ENCODE assay signal across 34 cellular contexts in genomic region chr18:57973889-57974288, GRCh38.
"Had no signal": no experiment of that assay in that cellular context is flagged by ENCODE, and none has a peak within 500 bp of the region (broad histone marks: within the 10 kb centered on the region; RNA-seq: fewer than 3 reads in every experiment).

No MANE protein-coding gene starts in this region.

- H3K4me3 ChIP-seq: adrenal gland, body of pancreas, breast epithelium had no signal

- H3K4me1 ChIP-seq: adrenal gland, breast epithelium had no signal

- H3K36me3 ChIP-seq: adrenal gland, brain microvascular endothelial cell, breast epithelium had no signal

- ATAC-seq: activated CD8-positive, alpha-beta T cell treated with anti-CD3 and anti-CD28 coated beads for 36 hours; activated naive CD4-positive, alpha-beta T cell treated with anti-CD3 and anti-CD28 coated beads, Interleukin-2, amount 50 U/mL, for 72 hours; activated T-cell treated with anti-CD3 and anti-CD28 coated beads, Interleukin-2, amount 50 U/mL, for 4 hours; activated T-cell treated with anti-CD3 and anti-CD28 coated beads, Interleukin-2, amount 50 U/mL, for 72 hours; activated T-helper 17 cell treated with anti-CD3 and anti-CD28 coated beads, Interleukin-2, amount 50 U/mL, for 72 hours; body of pancreas; T-helper 17 cell had no signal

- H3K27ac ChIP-seq: adrenal gland, body of pancreas, brain microvascular endothelial cell, breast epithelium, VCaP had no signal

- FAIRE-seq: astrocyte, TTC549 had no signal

- H3K27ac Mint-ChIP-seq: activated B cell treated with CpG ODN at 0.5 μM for 24 hours; activated CD4-positive, alpha-beta memory T cell treated with anti-CD3 and anti-CD28 coated beads for 36 hours; activated CD4-positive, alpha-beta T cell treated with anti-CD3 and anti-CD28 coated beads, Interleukin-2, amount 10 ng/mL, durations not matched to agents 24 days and 14 days; activated CD8-positive, alpha-beta T cell treated with anti-CD3 and anti-CD28 coated beads for 36 hours; activated naive CD4-positive, alpha-beta T cell treated with anti-CD3 and anti-CD28 coated beads for 36 hours; activated naive CD4-positive, alpha-beta T cell treated with anti-CD3 and anti-CD28 coated beads, Interleukin-2, amount 50 U/mL, for 72 hours; activated naive CD8-positive, alpha-beta T cell treated with anti-CD3 and anti-CD28 coated beads for 36 hours; activated T-cell treated with anti-CD3 and anti-CD28 coated beads, Interleukin-2, amount 50 U/mL, for 72 hours; activated T-helper 1 cell treated with anti-CD3 and anti-CD28 coated beads, Interleukin-12 subunit alpha, Interleukin-12 subunit beta, Interleukin-2, Interleukin-4 antibody, amounts not matched to agents 30 ng/mL and 10 ng/mL and 1 ng/mL, durations not matched to agents 14 hours and 24 hours and 36 hours; activated T-helper 17 cell treated with anti-CD3 and anti-CD28 coated beads, Interleukin-2, amount 50 U/mL, for 72 hours; T-helper 17 cell had no signal

- H3K36me3 Mint-ChIP-seq: activated CD4-positive, alpha-beta memory T cell treated with anti-CD3 and anti-CD28 coated beads for 36 hours; activated naive CD4-positive, alpha-beta T cell treated with anti-CD3 and anti-CD28 coated beads, Interleukin-2, amount 50 U/mL, for 72 hours; activated naive CD8-positive, alpha-beta T cell treated with anti-CD3 and anti-CD28 coated beads for 36 hours had no signal

- H3K9me3 Mint-ChIP-seq: activated B cell treated with CpG ODN at 0.5 μM for 24 hours; activated CD4-positive, alpha-beta memory T cell treated with anti-CD3 and anti-CD28 coated beads for 36 hours; activated CD4-positive, alpha-beta T cell treated with anti-CD3 and anti-CD28 coated beads, Interleukin-2, amount 10 ng/mL, durations not matched to agents 24 days and 14 days; activated CD8-positive, alpha-beta T cell treated with anti-CD3 and anti-CD28 coated beads for 36 hours; activated naive CD4-positive, alpha-beta T cell treated with anti-CD3 and anti-CD28 coated beads for 36 hours; activated naive CD4-positive, alpha-beta T cell treated with anti-CD3 and anti-CD28 coated beads, Interleukin-2, amount 50 U/mL, for 72 hours; activated naive CD8-positive, alpha-beta T cell treated with anti-CD3 and anti-CD28 coated beads for 36 hours; activated T-cell treated with anti-CD3 and anti-CD28 coated beads, Interleukin-2, amount 50 U/mL, for 4 hours; activated T-cell treated with anti-CD3 and anti-CD28 coated beads, Interleukin-2, amount 50 U/mL, for 72 hours; activated T-helper 1 cell treated with anti-CD3 and anti-CD28 coated beads, Interleukin-12 subunit alpha, Interleukin-12 subunit beta, Interleukin-2, Interleukin-4 antibody, amounts not matched to agents 30 ng/mL and 10 ng/mL and 1 ng/mL, durations not matched to agents 14 hours and 24 hours and 36 hours; activated T-helper 17 cell treated with anti-CD3 and anti-CD28 coated beads, Interleukin-2, amount 50 U/mL, for 72 hours had no signal

- DNase-seq: activated B cell treated with CpG ODN at 0.5 μM for 24 hours; activated CD4-positive, alpha-beta memory T cell treated with anti-CD3 and anti-CD28 coated beads for 36 hours; activated CD4-positive, alpha-beta T cell treated with anti-CD3 and anti-CD28 coated beads for 4 hours; activated CD4-positive, alpha-beta T cell treated with anti-CD3 and anti-CD28 coated beads, Interleukin-2, amount 10 ng/mL, durations not matched to agents 24 days and 14 days; activated CD4-positive, alpha-beta T cell treated with anti-CD3 and anti-CD28 coated beads, Interleukin-2, amount 50 U/mL, for 1 hour; activated CD4-positive, alpha-beta T cell treated with anti-CD3 and anti-CD28 coated beads, Interleukin-2, amount 50 U/mL, for 4 hours; activated CD4-positive, CD25-positive, alpha-beta regulatory T cell treated with anti-CD3 and anti-CD28 coated beads, Interleukin-2, amount 50 U/mL, for 72 hours; activated CD8-positive, alpha-beta memory T cell treated with anti-CD3 and anti-CD28 coated beads, Interleukin-2, amount 50 U/mL, for 4 hours; activated CD8-positive, alpha-beta T cell treated with anti-CD3 and anti-CD28 coated beads for 36 hours; activated effector memory CD4-positive, alpha-beta T cell treated with anti-CD3 and anti-CD28 coated beads, Interleukin-2, amount 50 U/mL, for 16 hours; activated gamma-delta T cell treated with Interleukin-2 at 50 U/mL for 16 hours; activated naive CD4-positive, alpha-beta T cell; activated naive CD4-positive, alpha-beta T cell treated with anti-CD3 and anti-CD28 coated beads for 36 hours; activated naive CD4-positive, alpha-beta T cell treated with anti-CD3 and anti-CD28 coated beads, Interleukin-2, amount 50 U/mL, for 16 hours; activated naive CD8-positive, alpha-beta T cell treated with anti-CD3 and anti-CD28 coated beads for 36 hours; activated T-cell treated with anti-CD3 and anti-CD28 coated beads for 4 hours; activated T-cell treated with anti-CD3 and anti-CD28 coated beads, Interleukin-2, amount 50 U/mL, for 1 hour; activated T-cell treated with anti-CD3 and anti-CD28 coated beads, Interleukin-2, amount 50 U/mL, for 4 hours; activated T-cell treated with anti-CD3 and anti-CD28 coated beads, Interleukin-2, amount 50 U/mL, for 72 hours; adrenal gland; amniotic stem cell; aorta; body of pancreas; brain microvascular endothelial cell; central memory CD4-positive, alpha-beta T cell; T-helper 17 cell; T1000 had no signal

- H3K4me1 Mint-ChIP-seq: T-helper 17 cell had no signal

- H3K27me3 ChIP-seq: adrenal gland, body of pancreas, brain microvascular endothelial cell, breast epithelium had no signal

- H3K9me3 ChIP-seq: adrenal gland, body of pancreas, breast epithelium had no signal

- H3K27me3 Mint-ChIP-seq: activated B cell treated with CpG ODN at 0.5 μM for 24 hours had no signal

- H3K4me3 Mint-ChIP-seq: activated B cell treated with CpG ODN at 0.5 μM for 24 hours; activated CD4-positive, alpha-beta memory T cell treated with anti-CD3 and anti-CD28 coated beads for 36 hours; activated CD4-positive, alpha-beta T cell treated with anti-CD3 and anti-CD28 coated beads, Interleukin-2, amount 10 ng/mL, durations not matched to agents 24 days and 14 days; activated CD8-positive, alpha-beta T cell treated with anti-CD3 and anti-CD28 coated beads for 36 hours; activated naive CD4-positive, alpha-beta T cell treated with anti-CD3 and anti-CD28 coated beads for 36 hours; activated naive CD8-positive, alpha-beta T cell treated with anti-CD3 and anti-CD28 coated beads for 36 hours; activated T-cell treated with anti-CD3 and anti-CD28 coated beads, Interleukin-2, amount 50 U/mL, for 4 hours; activated T-cell treated with anti-CD3 and anti-CD28 coated beads, Interleukin-2, amount 50 U/mL, for 72 hours; activated T-helper 1 cell treated with anti-CD3 and anti-CD28 coated beads, Interleukin-12 subunit alpha, Interleukin-12 subunit beta, Interleukin-2, Interleukin-4 antibody, amounts not matched to agents 30 ng/mL and 10 ng/mL and 1 ng/mL, durations not matched to agents 14 hours and 24 hours and 36 hours; activated T-helper 17 cell treated with anti-CD3 and anti-CD28 coated beads, Interleukin-2, amount 50 U/mL, for 72 hours; T-helper 17 cell had no signal
